1 cellular context compared by ENCODE assay signal in genomic region chr6:129908858-129909257, GRCh38.
TF ChIP-seq lines count a peak whose summit lies in the region.

No MANE protein-coding gene starts in this region.

TF ChIP-seq in HepG2, 621 proteins besides CTCF, POLR2A, EP300 and RAD21 (continued from another document):
- TF ChIP-seq ZNF770 (CRISPR knock-in tag; IDR thresholded peaks at IDR 0.05) (no peak), MYPOP (CRISPR knock-in tag; IDR thresholded peaks at IDR 0.05) (no peak), BORCS8-MEF2B (CRISPR knock-in tag; IDR thresholded peaks at IDR 0.05) (no peak), NFE2L1 (CRISPR knock-in tag; IDR thresholded peaks at IDR 0.05; ENCODE audit: borderline replicate concordance) (no peak), E2F2 (CRISPR knock-in tag; IDR thresholded peaks at IDR 0.05; ENCODE audit: borderline replicate concordance) (no peak), DMAP1 (CRISPR knock-in tag; IDR thresholded peaks at IDR 0.05) (no peak), NCOA2 (CRISPR knock-in tag; IDR thresholded peaks at IDR 0.05) (no peak), ZNF768 (CRISPR knock-in tag; IDR thresholded peaks at IDR 0.05) (no peak), GPBP1L1 (CRISPR knock-in tag; IDR thresholded peaks at IDR 0.05) (no peak)
